30 cellular contexts compared by ENCODE assay signal in genomic region chr11:134786636-134787035, GRCh38.
"Had no signal": no experiment of that assay in that cellular context is flagged by ENCODE, and none has a peak within 500 bp of the region (broad histone marks: within the 10 kb centered on the region; RNA-seq: fewer than 3 reads in every experiment).

No MANE protein-coding gene starts in this region.

- H3K9me3 ChIP-seq: esophagus squamous epithelium, gastroesophageal sphincter had no signal

- H3K27me3 Mint-ChIP-seq: dendritic cell treated with granulocyte-macrophage colony-stimulating factor and Interleukin-4, amounts not matched to agents 40 ng/mL and 50 ng/mL, for 4 days had no signal

- H3K36me3 ChIP-seq: esophagus squamous epithelium, gastroesophageal sphincter, WERI-Rb-1 had no signal

- H3K27me3 ChIP-seq: esophagus squamous epithelium, gastroesophageal sphincter had no signal

- H3K27ac Mint-ChIP-seq: activated B cell treated with CpG ODN at 0.5 μM for 24 hours; activated CD8-positive, alpha-beta T cell treated with anti-CD3 and anti-CD28 coated beads for 36 hours; activated naive CD8-positive, alpha-beta T cell; activated T-helper 17 cell treated with anti-CD3 and anti-CD28 coated beads, Interleukin-2, amount 50 U/mL, for 72 hours; dendritic cell treated with granulocyte-macrophage colony-stimulating factor and Interleukin-4, amounts not matched to agents 40 ng/mL and 50 ng/mL, for 4 days; effector memory CD8-positive, alpha-beta T cell; T-cell; T-helper 1 cell treated with Interleukin-12 subunit alpha and Interleukin-12 subunit beta and Interleukin-4 antibody, amounts not matched to agents 30 μg/mL and 1 μg/mL, for 36 hours had no signal

- DNase-seq: activated B cell treated with CpG ODN at 0.5 μM for 24 hours; activated CD4-positive, alpha-beta T cell treated with anti-CD3 and anti-CD28 coated beads for 48 hours; activated CD4-positive, alpha-beta T cell treated with anti-CD3 and anti-CD28 coated beads, Interleukin-2, amount 50 U/mL, for 1 hour; activated CD4-positive, alpha-beta T cell treated with anti-CD3 and anti-CD28 coated beads, Interleukin-2, amount 50 U/mL, for 48 hours; activated CD8-positive, alpha-beta memory T cell treated with anti-CD3 and anti-CD28 coated beads for 24 hours; activated CD8-positive, alpha-beta T cell treated with anti-CD3 and anti-CD28 coated beads for 36 hours; activated effector memory CD4-positive, alpha-beta T cell treated with Interleukin-2 at 50 U/mL for 16 hours; activated gamma-delta T cell treated with Interleukin-2 at 50 U/mL for 16 hours; activated naive CD4-positive, alpha-beta T cell treated with anti-CD3 and anti-CD28 coated beads, Interleukin-2, amount 50 U/mL, for 16 hours; activated naive CD4-positive, alpha-beta T cell treated with Interleukin-2 at 50 U/mL for 16 hours; activated T-cell treated with anti-CD3 and anti-CD28 coated beads, Interleukin-2, amount 50 U/mL, for 4 hours; amniotic stem cell; anterior cingulate cortex; caudate nucleus; cerebellar nuclear complex; effector memory CD8-positive, alpha-beta T cell; erythroblast; esophagus squamous epithelium; foreskin melanocyte; head of caudate nucleus; T-cell; T-helper 9 cell; WERI-Rb-1 had no signal

- H3K4me3 ChIP-seq: coronary artery, dorsolateral prefrontal cortex, esophagus squamous epithelium, gastroesophageal sphincter had no signal

- H3K36me3 Mint-ChIP-seq: activated naive CD8-positive, alpha-beta T cell; T-cell had no signal

- H3K9me3 Mint-ChIP-seq: activated B cell treated with CpG ODN at 0.5 μM for 24 hours; activated CD8-positive, alpha-beta T cell treated with anti-CD3 and anti-CD28 coated beads for 36 hours; activated T-cell treated with anti-CD3 and anti-CD28 coated beads, Interleukin-2, amount 50 U/mL, for 4 hours; activated T-helper 17 cell treated with anti-CD3 and anti-CD28 coated beads, Interleukin-2, amount 50 U/mL, for 72 hours; dendritic cell treated with granulocyte-macrophage colony-stimulating factor and Interleukin-4, amounts not matched to agents 40 ng/mL and 50 ng/mL, for 4 days; effector memory CD8-positive, alpha-beta T cell; T-cell; T-helper 1 cell treated with Interleukin-12 subunit alpha and Interleukin-12 subunit beta and Interleukin-4 antibody, amounts not matched to agents 30 μg/mL and 1 μg/mL, for 36 hours had no signal

- H3K27ac ChIP-seq: coronary artery, dorsolateral prefrontal cortex, esophagus squamous epithelium, gastroesophageal sphincter, WERI-Rb-1 had no signal

- H3K4me1 Mint-ChIP-seq: activated B cell treated with CpG ODN at 0.5 μM for 24 hours; activated T-helper 17 cell treated with anti-CD3 and anti-CD28 coated beads, Interleukin-2, amount 50 U/mL, for 72 hours; T-cell had no signal

- H3K4me1 ChIP-seq: esophagus squamous epithelium had no signal

- H3K4me3 Mint-ChIP-seq: activated B cell treated with CpG ODN at 0.5 μM for 24 hours; activated CD8-positive, alpha-beta T cell treated with anti-CD3 and anti-CD28 coated beads for 36 hours; activated naive CD8-positive, alpha-beta T cell; activated T-cell treated with anti-CD3 and anti-CD28 coated beads, Interleukin-2, amount 50 U/mL, for 4 hours; activated T-helper 17 cell treated with anti-CD3 and anti-CD28 coated beads, Interleukin-2, amount 50 U/mL, for 72 hours; dendritic cell treated with granulocyte-macrophage colony-stimulating factor and Interleukin-4, amounts not matched to agents 40 ng/mL and 50 ng/mL, for 4 days; effector memory CD8-positive, alpha-beta T cell; T-cell; T-helper 1 cell treated with Interleukin-12 subunit alpha and Interleukin-12 subunit beta and Interleukin-4 antibody, amounts not matched to agents 30 μg/mL and 1 μg/mL, for 36 hours had no signal
